ENCODE assay signal across 14 cellular contexts in the genomic region with DNA sequence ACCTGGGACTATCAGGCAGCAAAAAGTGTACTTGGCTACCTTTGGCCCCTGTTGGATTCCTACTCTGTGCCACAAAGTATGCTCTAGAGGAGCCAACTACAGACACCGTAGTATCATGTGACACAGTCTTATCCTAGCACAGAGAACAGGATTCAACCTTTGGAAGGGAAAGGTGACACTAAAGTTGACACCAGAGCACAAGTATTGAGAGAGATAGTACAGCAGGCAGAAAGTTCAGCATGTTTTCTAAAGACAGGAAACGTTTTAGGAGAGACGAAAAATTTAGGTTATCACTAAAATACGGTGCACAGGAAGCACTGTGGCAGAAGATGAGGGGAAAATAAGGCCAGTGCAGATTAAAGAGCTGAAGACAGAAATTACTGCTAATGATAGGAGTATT. TPM values are rescaled to one million over a fixed set of nuclear protein-coding genes. Genes with fewer than 3 reads are reported as not detected.
DNase-seq lines count a peak whose midpoint lies in the region; ATAC-seq, FAIRE-seq and TF ChIP-seq lines count a peak whose summit lies in the region.
"Had no signal": no experiment of that assay in that cellular context is flagged by ENCODE, and none has a peak within 500 bp of the region (broad histone marks: within the 10 kb centered on the region; RNA-seq: fewer than 3 reads in every experiment).

No MANE protein-coding gene starts in this region.

- 99% methylated on average over 4 of the region's 4 CpGs for WGBS in GM12878 (ENCODE audit: insufficient coverage, insufficient replicate concordance, low lambda C conversion rate, missing lambda C conversion rate)

- no peak overlapping the region for H2AFZ ChIP-seq in GM12878 (ENCODE audit: control insufficient read depth, low read depth, low read length)

- H3K4me1 ChIP-seq in GM12878 (ENCODE audit: control insufficient read depth, insufficient read depth, low read length) (peaks cover 10% of the 10 kb centered on the region), subcutaneous abdominal adipose tissue (ENCODE audit: control insufficient read depth in 5 of 5, insufficient read depth in 5 of 5, low read length in 5 of 5) (peaks cover 7 to 31% (median 26%) of the 10 kb centered on the region in 5 donors), SJCRH30 (peaks cover 14% of the 10 kb centered on the region)

- DNase-seq in activated CD4-positive, alpha-beta T cell treated with anti-CD3 and anti-CD28 coated beads, Interleukin-2, amount 10 ng/mL, durations not matched to agents 7 days and 5 days = no peak
- DNase-seq in activated CD4-positive, alpha-beta T cell treated with anti-CD3 and anti-CD28 coated beads, Interleukin-2, amount 50 U/mL, for 4 hours = no peak
- DNase-seq in GM12878 (ENCODE audit: low read depth, low spot score) (no peak), left kidney (ENCODE audit: low read depth, low spot score) (peak; percentile 51), SJCRH30 (no peak), mesenteric fat pad (ENCODE audit: low spot score) (no peak)
- no peak for DNase-seq in stimulated activated CD4-positive, alpha-beta T cell treated with anti-CD3 and anti-CD28 coated beads, Interleukin-4, amount 100 ng/mL, for 4 hours
- DNase-seq: NCI-H1930 had no signal

- TF ChIP-seq POLR2A in GM12878 (IDR thresholded peaks at IDR 0.05; ENCODE audit: low read depth, low read length) = no peak

- no peak for TF ChIP-seq EP300 in GM12878 (IDR thresholded peaks at IDR 0.05; ENCODE audit: borderline replicate concordance in 1 of 2, control insufficient read depth in 1 of 2, low read depth in 2 of 2, low read length in 2 of 2)

- CTCF ChIA-PET in activated CD4-positive, alpha-beta T cell treated with anti-CD3 and anti-CD28 coated beads, Interleukin-2, amount 10 ng/mL, durations not matched to agents 7 days and 5 days (lab: Charles Lee) = interaction anchor here (0.6 kb wide), 1 partner anchor 87 kb away, joined by 3 read pairs; no protein-coding TSS in a partner anchor
- CTCF ChIA-PET in GM12878 (lab: Yijun Ruan, JAX) = interaction anchor here (0.6 to 1.3 kb wide), 2 partner anchors 9 to 11 kb away, joined by 3 read pairs; no protein-coding TSS in a partner anchor

- ATAC-seq in GM12878 = no peak
- ATAC-seq: HCT116 had no signal

- RAD21 ChIA-PET in GM12878 (lab: Charles Lee; ENCODE audit: unreplicated experiment) = no interaction called here

- H3K4me1 Mint-ChIP-seq in activated CD4-positive, alpha-beta T cell treated with anti-CD3 and anti-CD28 coated beads, Interleukin-2, amount 10 ng/mL, durations not matched to agents 7 days and 5 days = peaks cover 69% of the 10 kb centered on the region

- H3K27ac Mint-ChIP-seq in activated CD4-positive, alpha-beta T cell treated with anti-CD3 and anti-CD28 coated beads, Interleukin-2, amount 10 ng/mL, durations not matched to agents 7 days and 5 days = peak overlapping the region; percentile 71

- POLR2A ChIA-PET in activated CD4-positive, alpha-beta T cell treated with anti-CD3 and anti-CD28 coated beads, Interleukin-2, amount 10 ng/mL, durations not matched to agents 7 days and 5 days (lab: Charles Lee) = no interaction called here
- POLR2A ChIA-PET in GM12878 (lab: Charles Lee) = interaction anchor here (1.5 kb wide), 1 partner anchor 9 kb away, joined by 4 read pairs; no protein-coding TSS in a partner anchor

- no peak for TF ChIP-seq RAD21 in GM12878 (IDR thresholded peaks at IDR 0.05; ENCODE audit: insufficient read depth, low read depth, low read length)

- H3K4me3 ChIP-seq in GM12878 (no peak overlapping the region), subcutaneous abdominal adipose tissue (ENCODE audit: low read depth in 1 of 5, low read length in 5 of 5) (no peak overlapping the region), SJCRH30 (no peak overlapping the region)
- H3K4me3 ChIP-seq: esophagus muscularis mucosa had no signal

- no peak overlapping the region for H3K4me2 ChIP-seq in GM12878 (ENCODE audit: control insufficient read depth, insufficient read depth)

- H3K27ac ChIP-seq in GM12878 (ENCODE audit: control insufficient read depth, insufficient read depth) (peak overlapping the region; percentile 20; the same call in 1 of the 2 replicates), subcutaneous abdominal adipose tissue (ENCODE audit: low read depth, low read length) (peak overlapping the region; percentile 54), SJCRH30 (no peak overlapping the region)

- peaks cover 86% of the 10 kb centered on the region for H3K79me2 ChIP-seq in GM12878 (ENCODE audit: control insufficient read depth, insufficient read depth, low read length)

- peaks cover 2 to 6% of the 10 kb centered on the region in 2 experiments; a peak in 2 of 4 replicates for H3K36me3 ChIP-seq in GM12878 (ENCODE audit: control insufficient read depth in 2 of 2, insufficient read depth in 2 of 2, low read length in 1 of 2)
- peaks cover 0 to 4% (median 0%) of the 10 kb centered on the region in 5 donors for H3K36me3 ChIP-seq in subcutaneous abdominal adipose tissue (ENCODE audit: control insufficient read depth in 5 of 5, insufficient read depth in 5 of 5, low read length in 5 of 5)
- H3K36me3 ChIP-seq in SJCRH30 = no peaks in the 10 kb centered on the region; the same call in 1 of the 2 replicates
- H3K36me3 ChIP-seq: esophagus muscularis mucosa had no signal

- H3K27me3 Mint-ChIP-seq in activated CD4-positive, alpha-beta T cell treated with anti-CD3 and anti-CD28 coated beads, Interleukin-2, amount 10 ng/mL, durations not matched to agents 7 days and 5 days = no peaks in the 10 kb centered on the region

- in situ Hi-C loops in GM12878 (cut with MboI) = no loop called here

- peak overlapping the region; percentile 0 for H3K4me3 Mint-ChIP-seq in activated CD4-positive, alpha-beta T cell treated with anti-CD3 and anti-CD28 coated beads, Interleukin-2, amount 10 ng/mL, durations not matched to agents 7 days and 5 days

- H4K20me1 ChIP-seq in GM12878 (ENCODE audit: control insufficient read depth, insufficient read depth) = no peaks in the 10 kb centered on the region; the same call in 1 of the 2 replicates

- H3K9ac ChIP-seq in GM12878 (ENCODE audit: control insufficient read depth, insufficient read depth, low read length) (no peak overlapping the region), subcutaneous abdominal adipose tissue (ENCODE audit: low read length in 5 of 5) (no peak overlapping the region)

- H3K36me3 Mint-ChIP-seq in activated CD4-positive, alpha-beta T cell treated with anti-CD3 and anti-CD28 coated beads, Interleukin-2, amount 10 ng/mL, durations not matched to agents 7 days and 5 days (ENCODE audit: low read depth) = peaks cover 51% of the 10 kb centered on the region

- H3K9me3 Mint-ChIP-seq in activated CD4-positive, alpha-beta T cell treated with anti-CD3 and anti-CD28 coated beads, Interleukin-2, amount 10 ng/mL, durations not matched to agents 7 days and 5 days = peaks cover 11% of the 10 kb centered on the region

- FAIRE-seq in GM12878 (lab: Jason Lieb, UNC) = no peak
- FAIRE-seq: A204.1, bronchial epithelial cell, GM12892 had no signal

- no peak for TF ChIP-seq CTCF in GM12878 (IDR thresholded peaks at IDR 0.05 in 2 of 3, conservative IDR thresholded peaks at IDR 0.05 in 1 of 3; ENCODE audit: control insufficient read depth in 2 of 3, extremely low read depth in 1 of 3, insufficient read depth in 1 of 3, low read depth in 3 of 3, low read length in 3 of 3)

- no peaks in the 10 kb centered on the region for H3K27me3 ChIP-seq in GM12878 (replicated peaks in 1 of 2; ENCODE audit: control insufficient read depth in 2 of 2, insufficient read depth in 2 of 2, low read length in 1 of 2)
- H3K27me3 ChIP-seq in subcutaneous abdominal adipose tissue (ENCODE audit: control insufficient read depth in 5 of 5, insufficient read depth in 4 of 5, low read length in 5 of 5) = no peaks in the 10 kb centered on the region
- H3K27me3 ChIP-seq in SJCRH30 = no peaks in the 10 kb centered on the region
- H3K27me3 ChIP-seq: esophagus muscularis mucosa had no signal

- intact Hi-C loops in GM12878 (cut with micrococcal nuclease; ENCODE audit: unreplicated experiment) = no loop called here

- no TSS peak for BruUV-seq in GM12878 (replicated peaks; lab: Mats Ljungman, UMichigan)

- H3K9me3 ChIP-seq in GM12878 (replicated peaks; ENCODE audit: control insufficient read depth, insufficient read depth, low read length) = peaks cover under 1% of the 10 kb centered on the region; the same call in 2 of the 3 replicates
- peaks cover 0 to under 1% (median 0%) of the 10 kb centered on the region in 5 donors for H3K9me3 ChIP-seq in subcutaneous abdominal adipose tissue (ENCODE audit: control insufficient read depth in 5 of 5, low read length in 5 of 5)
- no peaks in the 10 kb centered on the region for H3K9me3 ChIP-seq in SJCRH30 (replicated peaks)

- SMC1A ChIA-PET in GM12878 (lab: Charles Lee; ENCODE audit: uncharacterized antibody, unreplicated experiment) = interaction anchor here (1.9 to 3.5 kb wide), 2 partner anchors 10 to 14 kb away, joined by 7 to 15 read pairs; no protein-coding TSS in a partner anchor

TF ChIP-seq in GM12878, 131 proteins besides CTCF, POLR2A, EP300 and RAD21 (continues in another document):
- TF ChIP-seq BRCA1 (IDR thresholded peaks at IDR 0.05; ENCODE audit: low read depth, low read length) = no peak

RNA-seq across cellular contexts. Expression of a gene that starts 18.6 kb away (rescaled TPM):
- 100 to 1,000 TPM; 141 to 158 TPM for total RNA-seq in activated CD4-positive, alpha-beta T cell treated with anti-CD3 and anti-CD28 coated beads, Interleukin-2, amount 10 ng/mL, durations not matched to agents 7 days and 5 days
- 145 and 153 TPM in 2 replicates for total RNA-seq in GM12878 (2013; cell fraction: nucleolus; rRNA removed)
- total RNA-seq in GM12878 (2014; rRNA removed) (46.4 and 60.1 TPM in 2 replicates), GM12878 (2014; rRNA removed; fragmentation: Illumina TruSeq; extraction: Trizol) (85.8 and 92.3 TPM in 2 replicates), GM12878 (2021) (99.2 and 103 TPM in 2 replicates), mesenteric fat pad (130 TPM)
- polyA plus RNA-seq in GM12878 (2011; ENCODE audit: low read depth) = 59.8 TPM
- polyA plus RNA-seq in GM12878 (2011; rRNA removed) (111 and 133 TPM in 2 replicates), GM12878 (2014; fragmentation: Illumina TruSeq; extraction: Trizol) (93.1 and 106 TPM in 2 replicates), GM12878 (2014; fragmentation: Nextera tagmentation; extraction: Ambion mirVana) (10 to 100 TPM; 28.8 to 29.5 TPM), GM12878 (2014; rRNA removed) (42.8 and 51.2 TPM in 2 replicates), GM12878 (2016; fragmentation: Nextera tagmentation; extraction: Ambion mirVana) (10 to 100 TPM; 63.1 to 68.4 TPM)
- 61.8 and 102 TPM in 2 replicates for polyA plus RNA-seq in GM12878 (2011; cell fraction: cytosol; rRNA removed)
- polyA plus RNA-seq in GM12878 (2011; cell fraction: nucleus; rRNA removed) = 44.1 and 47.5 TPM in 2 replicates
- polyA plus RNA-seq in GM12878 (2012) = 69.3 and 85.8 TPM in 2 replicates
- 108 and 197 TPM in 2 replicates for polyA minus RNA-seq in GM12878 (2011; rRNA and poly(A)+ RNA removed)
- 49.2 and 60.1 TPM in 2 replicates for polyA minus RNA-seq in GM12878 (2011; cell fraction: cytosol; rRNA and poly(A)+ RNA removed)
- polyA minus RNA-seq in GM12878 (2011; cell fraction: nucleus; rRNA and poly(A)+ RNA removed) = 28.9 and 48.3 TPM in 2 replicates
- 67.4 and 69.8 TPM in 2 replicates for total RNA-seq in SJCRH30 (2014; rRNA removed; shearing (Covaris generic))
